In genomic region chr13:42814868-42815267, GRCh38 we compare ENCODE assay signal across 1 cellular context.
TF ChIP-seq lines count a peak whose summit lies in the region.

No MANE protein-coding gene starts in this region.

TF ChIP-seq in HEK293, 187 proteins besides CTCF, POLR2A, EP300 and RAD21 (continued from another document):
- TF ChIP-seq, protein P1, sequence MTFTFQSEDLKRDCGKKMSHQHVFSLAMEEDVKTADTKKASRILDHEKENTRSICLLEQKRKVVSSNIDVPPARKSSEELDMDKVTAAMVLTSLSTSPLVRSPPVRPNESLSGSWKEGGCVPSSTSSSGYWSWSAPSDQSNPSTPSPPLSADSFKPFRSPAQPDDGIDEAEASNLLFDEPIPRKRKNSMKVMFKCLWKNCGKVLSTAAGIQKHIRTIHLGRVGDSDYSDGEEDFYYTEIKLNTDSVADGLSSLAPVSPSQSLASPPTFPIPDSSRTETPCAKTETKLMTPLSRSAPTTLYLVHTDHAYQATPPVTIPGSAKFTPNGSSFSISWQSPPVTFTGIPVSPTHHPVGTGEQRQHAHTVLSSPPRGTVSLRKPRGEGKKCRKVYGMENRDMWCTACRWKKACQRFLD (tag by site-specific recombination; IDR thresholded peaks at IDR 0.05) = no peak
- TF ChIP-seq ZNF146 (tag by site-specific recombination; IDR thresholded peaks at IDR 0.05) (no peak), ZNF2 (tag by site-specific recombination; IDR thresholded peaks at IDR 0.05) (no peak), ZBTB44 (tag by site-specific recombination; IDR thresholded peaks at IDR 0.05) (peak; percentile 77; the same call in 1 of the 2 replicates), ZNF558 (tag by site-specific recombination; IDR thresholded peaks at IDR 0.05) (0 out of 2 replicates have a peak, but pooled peaks have one; percentile 40), ZNF211 (tag by site-specific recombination; IDR thresholded peaks at IDR 0.05; ENCODE audit: low read depth) (no peak), ZNF658 (tag by site-specific recombination; IDR thresholded peaks at IDR 0.05) (no peak), ZNF394 (tag by site-specific recombination; IDR thresholded peaks at IDR 0.05; ENCODE audit: borderline replicate concordance) (peak; percentile 40; the same call in 1 of the 2 replicates), GFI1B (tag by site-specific recombination; IDR thresholded peaks at IDR 0.05) (no peak), ZNF514 (tag by site-specific recombination; IDR thresholded peaks at IDR 0.05) (no peak), ZNF639 (tag by site-specific recombination; IDR thresholded peaks at IDR 0.05) (0 out of 2 replicates have a peak, but pooled peaks have one; percentile 34), ZNF19 (tag by site-specific recombination; IDR thresholded peaks at IDR 0.05; ENCODE audit: low read depth) (no peak), ZFP69B (tag by site-specific recombination; IDR thresholded peaks at IDR 0.05) (no peak), ZBTB48 (tag by site-specific recombination; IDR thresholded peaks at IDR 0.05) (no peak), KLF8 (tag by site-specific recombination; IDR thresholded peaks at IDR 0.05) (no peak), SETDB1 (IDR thresholded peaks at IDR 0.05; ENCODE audit: insufficient read length, low read length) (no peak), ZNF549 (tag by site-specific recombination; IDR thresholded peaks at IDR 0.05) (no peak), ZNF398 (tag by site-specific recombination; IDR thresholded peaks at IDR 0.05) (no peak), ZNF623 (tag by site-specific recombination; IDR thresholded peaks at IDR 0.05) (no peak), ZNF555 (tag by site-specific recombination; conservative IDR thresholded peaks at IDR 0.05) (no peak), ZFP41 (tag by site-specific recombination; IDR thresholded peaks at IDR 0.05; ENCODE audit: borderline replicate concordance) (no peak), ZNF16 (tag by site-specific recombination; IDR thresholded peaks at IDR 0.05; ENCODE audit: low read depth) (no peak), ZNF560 (tag by site-specific recombination; IDR thresholded peaks at IDR 0.05; ENCODE audit: borderline replicate concordance) (no peak), SP7 (tag by site-specific recombination; IDR thresholded peaks at IDR 0.05) (peak; percentile 91), PRDM4 (tag by site-specific recombination; IDR thresholded peaks at IDR 0.05) (peak; percentile 67; the same call in 1 of the 2 replicates), ZNF707 (tag by site-specific recombination; IDR thresholded peaks at IDR 0.05) (no peak), IKZF3 (tag by site-specific recombination; IDR thresholded peaks at IDR 0.05) (peak; percentile 74), ZNF571 (tag by site-specific recombination; IDR thresholded peaks at IDR 0.05) (no peak), ZNF114 (tag by site-specific recombination; IDR thresholded peaks at IDR 0.05) (no peak), ZEB2 (tag by site-specific recombination; IDR thresholded peaks at IDR 0.05) (peak; percentile 89), SCRT1 (tag by site-specific recombination; IDR thresholded peaks at IDR 0.05; ENCODE audit: borderline replicate concordance) (no peak), ZNF585B (tag by site-specific recombination; IDR thresholded peaks at IDR 0.05) (no peak), EGR2 (tag by site-specific recombination; IDR thresholded peaks at IDR 0.05; ENCODE audit: low read depth) (no peak), ZNF510 (tag by site-specific recombination; IDR thresholded peaks at IDR 0.05; ENCODE audit: insufficient replicate concordance) (no peak), ZNF76 (tag by site-specific recombination; IDR thresholded peaks at IDR 0.05; ENCODE audit: borderline replicate concordance, low read depth) (no peak), YY2 (tag by site-specific recombination; IDR thresholded peaks at IDR 0.05) (no peak), ZNF292 (tag by site-specific recombination; IDR thresholded peaks at IDR 0.05; ENCODE audit: borderline replicate concordance, low read depth) (no peak)
- TF ChIP-seq, protein P2, sequence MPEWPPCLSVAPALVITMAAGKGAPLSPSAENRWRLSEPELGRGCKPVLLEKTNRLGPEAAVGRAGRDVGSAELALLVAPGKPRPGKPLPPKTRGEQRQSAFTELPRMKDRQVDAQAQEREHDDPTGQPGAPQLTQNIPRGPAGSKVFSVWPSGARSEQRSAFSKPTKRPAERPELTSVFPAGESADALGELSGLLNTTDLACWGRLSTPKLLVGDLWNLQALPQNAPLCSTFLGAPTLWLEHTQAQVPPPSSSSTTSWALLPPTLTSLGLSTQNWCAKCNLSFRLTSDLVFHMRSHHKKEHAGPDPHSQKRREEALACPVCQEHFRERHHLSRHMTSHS (tag by site-specific recombination; IDR thresholded peaks at IDR 0.05) = no peak
- TF ChIP-seq, protein P3, sequence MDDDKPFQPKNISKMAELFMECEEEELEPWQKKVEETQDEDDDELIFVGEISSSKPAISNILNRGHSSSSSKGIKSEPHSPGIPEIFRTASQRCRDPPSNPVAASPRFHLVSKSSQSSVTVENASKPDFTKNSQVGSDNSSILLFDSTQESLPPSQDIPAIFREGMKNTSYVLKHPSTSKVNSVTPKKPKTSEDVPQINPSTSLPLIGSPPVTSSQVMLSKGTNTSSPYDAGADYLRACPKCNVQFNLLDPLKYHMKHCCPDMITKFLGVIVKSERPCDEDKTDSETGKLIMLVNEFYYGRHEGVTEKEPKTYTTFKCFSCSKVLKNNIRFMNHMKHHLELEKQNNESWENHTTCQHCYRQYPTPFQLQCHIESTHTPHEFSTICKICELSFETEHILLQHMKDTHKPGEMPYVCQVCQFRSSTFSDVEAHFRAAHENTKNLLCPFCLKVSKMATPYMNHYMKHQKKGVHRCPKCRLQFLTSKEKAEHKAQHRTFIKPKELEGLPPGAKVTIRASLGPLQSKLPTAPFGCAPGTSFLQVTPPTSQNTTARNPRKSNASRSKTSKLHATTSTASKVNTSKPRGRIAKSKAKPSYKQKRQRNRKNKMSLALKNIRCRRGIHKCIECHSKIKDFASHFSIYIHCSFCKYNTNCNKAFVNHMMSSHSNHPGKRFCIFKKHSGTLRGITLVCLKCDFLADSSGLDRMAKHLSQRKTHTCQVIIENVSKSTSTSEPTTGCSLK (tag by site-specific recombination; IDR thresholded peaks at IDR 0.05) = no peak
